In genomic region chr16:30948087-30948955, GRCh38 we compare ENCODE assay signal across 1 cellular context.
TF ChIP-seq lines count a peak whose summit lies in the region.

No MANE protein-coding gene starts in this region.

TF ChIP-seq in HepG2, 621 proteins besides CTCF, POLR2A, EP300 and RAD21 (continued from another document and continues in another):
- peak; percentile 49; the same call in 1 of the 2 replicates for TF ChIP-seq ZBTB37 (CRISPR knock-in tag; IDR thresholded peaks at IDR 0.05)
- no peak; the same call in 1 of the 2 replicates for TF ChIP-seq RFX5 (IDR thresholded peaks at IDR 0.05; ENCODE audit: low read depth, low read length)
- TF ChIP-seq ZNF367 (CRISPR knock-in tag; IDR thresholded peaks at IDR 0.05; ENCODE audit: borderline replicate concordance): no peak
- TF ChIP-seq ZNF136 (CRISPR knock-in tag; IDR thresholded peaks at IDR 0.05; ENCODE audit: low read depth): no peak
- TF ChIP-seq ELK4 (CRISPR knock-in tag; IDR thresholded peaks at IDR 0.05; ENCODE audit: borderline replicate concordance): no peak
- no peak; the same call in none of the 2 replicates for TF ChIP-seq POLR2AphosphoS5 (IDR thresholded peaks at IDR 0.05; ENCODE audit: low read depth, low read length)
- no peak for TF ChIP-seq POGK (CRISPR knock-in tag; conservative IDR thresholded peaks at IDR 0.05)
- no peak for TF ChIP-seq POLR2AphosphoS2 (IDR thresholded peaks at IDR 0.05; ENCODE audit: low read depth, low read length)
- no peak for TF ChIP-seq ATM (IDR thresholded peaks at IDR 0.05; ENCODE audit: borderline replicate concordance)
- TF ChIP-seq MEIS2 (CRISPR knock-in tag; IDR thresholded peaks at IDR 0.05): no peak
- TF ChIP-seq U2AF1 (optimal IDR thresholded peaks at IDR 0.05; ENCODE audit: low read depth, low read length): no peak
- no peak for TF ChIP-seq ZNF790 (CRISPR knock-in tag; IDR thresholded peaks at IDR 0.05; ENCODE audit: borderline replicate concordance)
- no peak for TF ChIP-seq ZNF629 (CRISPR knock-in tag; conservative IDR thresholded peaks at IDR 0.05)
- TF ChIP-seq ZNF292 (CRISPR knock-in tag; IDR thresholded peaks at IDR 0.05; ENCODE audit: borderline replicate concordance, low read depth): no peak
- no peak for TF ChIP-seq FUBP1 (CRISPR knock-in tag; IDR thresholded peaks at IDR 0.05; ENCODE audit: borderline replicate concordance)
- TF ChIP-seq ZUFSP (CRISPR knock-in tag; IDR thresholded peaks at IDR 0.05; ENCODE audit: borderline replicate concordance): no peak
- no peak for TF ChIP-seq KLF16 (CRISPR knock-in tag; IDR thresholded peaks at IDR 0.05)
- TF ChIP-seq ZNF782 (CRISPR knock-in tag; IDR thresholded peaks at IDR 0.05; ENCODE audit: borderline replicate concordance): no peak
- no peak for TF ChIP-seq NR2F6 (IDR thresholded peaks at IDR 0.05)
- TF ChIP-seq NR2F6 (CRISPR knock-in tag; IDR thresholded peaks at IDR 0.05): no peak
- no peak for TF ChIP-seq ZNF678 (CRISPR knock-in tag; IDR thresholded peaks at IDR 0.05)
- TF ChIP-seq HOMEZ (CRISPR knock-in tag; IDR thresholded peaks at IDR 0.05; ENCODE audit: low read depth): no peak
- TF ChIP-seq ZNF607 (CRISPR knock-in tag; IDR thresholded peaks at IDR 0.05; ENCODE audit: borderline replicate concordance): no peak
- TF ChIP-seq ZBTB3 (CRISPR knock-in tag; IDR thresholded peaks at IDR 0.05; ENCODE audit: borderline replicate concordance, low read depth): no peak; the same call in 1 of the 2 replicates
- no peak for TF ChIP-seq ZNF574 (CRISPR knock-in tag; IDR thresholded peaks at IDR 0.05)
- no peak; the same call in 1 of the 2 replicates for TF ChIP-seq SPEN (CRISPR knock-in tag; IDR thresholded peaks at IDR 0.05; ENCODE audit: low read depth)
- TF ChIP-seq ADNP (CRISPR knock-in tag; IDR thresholded peaks at IDR 0.05): no peak
- TF ChIP-seq ZSCAN30 (CRISPR knock-in tag; IDR thresholded peaks at IDR 0.05): no peak
- TF ChIP-seq ZKSCAN8 (CRISPR knock-in tag; IDR thresholded peaks at IDR 0.05; ENCODE audit: borderline replicate concordance): no peak
- no peak for TF ChIP-seq ZBTB42 (CRISPR knock-in tag; IDR thresholded peaks at IDR 0.05)
- no peak for TF ChIP-seq AFF4 (CRISPR knock-in tag; IDR thresholded peaks at IDR 0.05)
- no peak for TF ChIP-seq ZBTB10 (CRISPR knock-in tag; IDR thresholded peaks at IDR 0.05; ENCODE audit: borderline replicate concordance)
- no peak for TF ChIP-seq ZNF441 (CRISPR knock-in tag; IDR thresholded peaks at IDR 0.05; ENCODE audit: borderline replicate concordance)
- TF ChIP-seq MAZ (IDR thresholded peaks at IDR 0.05; ENCODE audit: borderline replicate concordance, low read depth, low read length): no peak
- peak; percentile 1 for TF ChIP-seq MAZ (CRISPR knock-in tag; IDR thresholded peaks at IDR 0.05; ENCODE audit: low read depth)
- no peak for TF ChIP-seq ZNF792 (CRISPR knock-in tag; IDR thresholded peaks at IDR 0.05)
- TF ChIP-seq KDM1A (CRISPR knock-in tag; IDR thresholded peaks at IDR 0.05): no peak
- TF ChIP-seq FIP1L1 (IDR thresholded peaks at IDR 0.05; ENCODE audit: borderline replicate concordance, insufficient read depth, low read depth, low read length): no peak
- no peak for TF ChIP-seq ZNF207 (IDR thresholded peaks at IDR 0.05; ENCODE audit: borderline replicate concordance)
- no peak for TF ChIP-seq NR0B2 (CRISPR knock-in tag; IDR thresholded peaks at IDR 0.05)
- TF ChIP-seq ZFP37 (CRISPR knock-in tag; IDR thresholded peaks at IDR 0.05; ENCODE audit: borderline replicate concordance): no peak
- TF ChIP-seq GATAD2A (CRISPR knock-in tag; IDR thresholded peaks at IDR 0.05): no peak
